Comparison of ENCODE assay signal across 1 cellular context in the genomic region with DNA sequence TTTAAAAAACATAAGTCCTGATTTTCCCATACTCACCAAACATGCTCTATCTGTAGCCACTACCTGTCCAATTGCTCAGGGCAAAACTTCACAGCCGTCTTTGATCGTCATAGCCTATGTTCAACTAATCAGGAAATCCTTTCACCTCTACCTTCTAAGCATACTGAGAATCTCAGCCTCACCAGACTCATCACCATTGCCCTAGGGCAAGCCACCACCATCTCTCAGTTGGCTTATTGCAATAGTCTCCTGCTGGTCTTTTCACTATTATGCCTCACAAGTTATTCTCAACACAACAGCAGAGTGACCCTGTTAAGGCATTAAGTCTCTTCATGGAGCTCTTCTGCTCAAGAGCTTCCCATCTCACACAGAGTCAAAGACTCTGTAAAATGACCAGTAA.
TF ChIP-seq lines count a peak whose summit lies in the region.

No MANE protein-coding gene starts in this region.

TF ChIP-seq in H1, 55 proteins besides CTCF, POLR2A, EP300 and RAD21 (continued from another document):
- TF ChIP-seq, protein P1, sequence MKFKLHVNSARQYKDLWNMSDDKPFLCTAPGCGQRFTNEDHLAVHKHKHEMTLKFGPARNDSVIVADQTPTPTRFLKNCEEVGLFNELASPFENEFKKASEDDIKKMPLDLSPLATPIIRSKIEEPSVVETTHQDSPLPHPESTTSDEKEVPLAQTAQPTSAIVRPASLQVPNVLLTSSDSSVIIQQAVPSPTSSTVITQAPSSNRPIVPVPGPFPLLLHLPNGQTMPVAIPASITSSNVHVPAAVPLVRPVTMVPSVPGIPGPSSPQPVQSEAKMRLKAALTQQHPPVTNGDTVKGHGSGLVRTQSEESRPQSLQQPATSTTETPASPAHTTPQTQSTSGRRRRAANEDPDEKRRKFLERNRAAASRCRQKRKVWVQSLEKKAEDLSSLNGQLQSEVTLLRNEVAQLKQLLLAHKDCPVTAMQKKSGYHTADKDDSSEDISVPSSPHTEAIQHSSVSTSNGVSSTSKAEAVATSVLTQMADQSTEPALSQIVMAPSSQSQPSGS (IDR thresholded peaks at IDR 0.05; ENCODE audit: low read length) = no peak
- TF ChIP-seq KDM4A (IDR thresholded peaks at IDR 0.05; ENCODE audit: low read depth, low read length, severe bottlenecking) (no peak), YY1 (IDR thresholded peaks at IDR 0.05; ENCODE audit: low read depth, low read length) (no peak), NRF1 (IDR thresholded peaks at IDR 0.05; ENCODE audit: low read depth, low read length) (no peak), CBX8 (IDR thresholded peaks at IDR 0.05; ENCODE audit: borderline replicate concordance, low read depth, low read length) (no peak), RBBP5 (IDR thresholded peaks at IDR 0.05; ENCODE audit: borderline replicate concordance, low read depth, low read length) (no peak)
- TF ChIP-seq, protein P2, sequence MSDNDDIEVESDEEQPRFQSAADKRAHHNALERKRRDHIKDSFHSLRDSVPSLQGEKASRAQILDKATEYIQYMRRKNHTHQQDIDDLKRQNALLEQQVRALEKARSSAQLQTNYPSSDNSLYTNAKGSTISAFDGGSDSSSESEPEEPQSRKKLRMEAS (IDR thresholded peaks at IDR 0.05) = no peak
